ENCODE assay signal across 25 cellular contexts in genomic region chr18:28127228-28127627, GRCh38. TPM values are rescaled to one million over a fixed set of nuclear protein-coding genes. Genes with fewer than 3 reads are reported as not detected.
"Had no signal": no experiment of that assay in that cellular context is flagged by ENCODE, and none has a peak within 500 bp of the region (broad histone marks: within the 10 kb centered on the region; RNA-seq: fewer than 3 reads in every experiment).

No MANE protein-coding gene starts in this region.

- H3K27ac Mint-ChIP-seq: activated CD4-positive, alpha-beta T cell treated with anti-CD3 and anti-CD28 coated beads, Interleukin-2, amount 10 ng/mL, durations not matched to agents 7 days and 5 days; activated CD8-positive, alpha-beta T cell treated with anti-CD3 and anti-CD28 coated beads for 36 hours; activated naive CD8-positive, alpha-beta T cell treated with anti-CD3 and anti-CD28 coated beads, Interleukin-2, amount 50 U/mL, for 24 hours; activated T-helper 1 cell treated with anti-CD3 and anti-CD28 coated beads, Interleukin-12 subunit alpha, Interleukin-12 subunit beta, Interleukin-2, Interleukin-4 antibody, amounts not matched to agents 30 ng/mL and 10 ng/mL and 1 ng/mL, durations not matched to agents 14 hours and 24 hours and 36 hours; mesothelial cell of epicardium; naive thymus-derived CD8-positive, alpha-beta T cell; neural progenitor cell; stimulated activated effector memory CD8-positive, alpha-beta T cell treated with anti-CD3 and anti-CD28 coated beads, Interleukin-12 subunit alpha, Interleukin-12 subunit beta, amount 100 ng/mL, for 72 hours; stimulated activated naive CD8-positive, alpha-beta T cell treated with anti-CD3 and anti-CD28 coated beads, Interleukin-15, amount 100 ng/mL, for 72 hours; T-cell; T-helper 2 cell treated with Interferon-gamma antibody and Interleukin-4, amounts not matched to agents 5 μg/mL and 100 μg/mL, for 36 hours had no signal

- H3K27ac ChIP-seq: neural progenitor cell, suprapubic skin, transverse colon, WERI-Rb-1 had no signal

- H3K4me1 Mint-ChIP-seq: activated CD4-positive, alpha-beta T cell treated with anti-CD3 and anti-CD28 coated beads, Interleukin-2, amount 10 ng/mL, durations not matched to agents 7 days and 5 days; activated naive CD8-positive, alpha-beta T cell treated with anti-CD3 and anti-CD28 coated beads, Interleukin-2, amount 50 U/mL, for 24 hours; naive thymus-derived CD8-positive, alpha-beta T cell; stimulated activated effector memory CD8-positive, alpha-beta T cell treated with anti-CD3 and anti-CD28 coated beads, Interleukin-12 subunit alpha, Interleukin-12 subunit beta, amount 100 ng/mL, for 72 hours; stimulated activated naive CD8-positive, alpha-beta T cell treated with anti-CD3 and anti-CD28 coated beads, Interleukin-15, amount 100 ng/mL, for 72 hours; T-cell had no signal

- H3K9me3 Mint-ChIP-seq: activated CD8-positive, alpha-beta T cell treated with anti-CD3 and anti-CD28 coated beads for 36 hours; activated naive CD8-positive, alpha-beta T cell treated with anti-CD3 and anti-CD28 coated beads, Interleukin-2, amount 50 U/mL, for 24 hours; activated T-helper 1 cell treated with anti-CD3 and anti-CD28 coated beads, Interleukin-12 subunit alpha, Interleukin-12 subunit beta, Interleukin-2, Interleukin-4 antibody, amounts not matched to agents 30 ng/mL and 10 ng/mL and 1 ng/mL, durations not matched to agents 14 hours and 24 hours and 36 hours; mesothelial cell of epicardium; stimulated activated effector memory CD8-positive, alpha-beta T cell treated with anti-CD3 and anti-CD28 coated beads, Interleukin-12 subunit alpha, Interleukin-12 subunit beta, amount 100 ng/mL, for 72 hours; stimulated activated naive CD8-positive, alpha-beta T cell treated with anti-CD3 and anti-CD28 coated beads, Interleukin-15, amount 100 ng/mL, for 72 hours had no signal

- DNase-seq: activated CD4-positive, alpha-beta T cell treated with anti-CD3 and anti-CD28 coated beads, Interleukin-2, amount 10 ng/mL, durations not matched to agents 7 days and 5 days; activated CD4-positive, CD25-positive, alpha-beta regulatory T cell treated with anti-CD3 and anti-CD28 coated beads, Interleukin-2, amount 50 U/mL, for 72 hours; activated CD8-positive, alpha-beta T cell treated with anti-CD3 and anti-CD28 coated beads for 36 hours; activated gamma-delta T cell; activated naive CD4-positive, alpha-beta T cell treated with anti-CD3 and anti-CD28 coated beads, Interleukin-2, amount 50 U/mL, for 16 hours; activated naive CD8-positive, alpha-beta T cell treated with anti-CD3 and anti-CD28 coated beads, Interleukin-2, amount 50 U/mL, for 24 hours; dermis blood vessel endothelial cell; effector CD8-positive, alpha-beta T cell; islet precursor cell; left colon; mammary epithelial cell; naive thymus-derived CD8-positive, alpha-beta T cell; posterior cingulate gyrus; stimulated activated CD4-positive, alpha-beta T cell treated with anti-CD3 and anti-CD28 coated beads, Interleukin-2, amount 100 ng/mL, for 24 hours; stimulated activated naive CD8-positive, alpha-beta T cell treated with anti-CD3 and anti-CD28 coated beads, Interleukin-15, amount 100 ng/mL, for 72 hours; T-cell; transverse colon; WERI-Rb-1 had no signal

- H3K4me3 Mint-ChIP-seq: activated CD4-positive, alpha-beta T cell treated with anti-CD3 and anti-CD28 coated beads, Interleukin-2, amount 10 ng/mL, durations not matched to agents 7 days and 5 days; activated CD8-positive, alpha-beta T cell treated with anti-CD3 and anti-CD28 coated beads for 36 hours; activated naive CD8-positive, alpha-beta T cell treated with anti-CD3 and anti-CD28 coated beads, Interleukin-2, amount 50 U/mL, for 24 hours; activated T-helper 1 cell treated with anti-CD3 and anti-CD28 coated beads, Interleukin-12 subunit alpha, Interleukin-12 subunit beta, Interleukin-2, Interleukin-4 antibody, amounts not matched to agents 30 ng/mL and 10 ng/mL and 1 ng/mL, durations not matched to agents 14 hours and 24 hours and 36 hours; mesothelial cell of epicardium; naive thymus-derived CD8-positive, alpha-beta T cell; neural progenitor cell; stimulated activated effector memory CD8-positive, alpha-beta T cell treated with anti-CD3 and anti-CD28 coated beads, Interleukin-12 subunit alpha, Interleukin-12 subunit beta, amount 100 ng/mL, for 72 hours; stimulated activated naive CD8-positive, alpha-beta T cell treated with anti-CD3 and anti-CD28 coated beads, Interleukin-15, amount 100 ng/mL, for 72 hours; T-cell; T-helper 2 cell treated with Interferon-gamma antibody and Interleukin-4, amounts not matched to agents 5 μg/mL and 100 μg/mL, for 36 hours had no signal

- H3K27me3 ChIP-seq: neural progenitor cell, suprapubic skin, transverse colon had no signal

- H3K36me3 Mint-ChIP-seq: mesothelial cell of epicardium; naive thymus-derived CD8-positive, alpha-beta T cell; stimulated activated effector memory CD8-positive, alpha-beta T cell treated with anti-CD3 and anti-CD28 coated beads, Interleukin-12 subunit alpha, Interleukin-12 subunit beta, amount 100 ng/mL, for 72 hours; T-cell had no signal

- H3K4me1 ChIP-seq: suprapubic skin, transverse colon had no signal

- H3K9me3 ChIP-seq: suprapubic skin, transverse colon had no signal

- ATAC-seq: activated CD8-positive, alpha-beta T cell treated with anti-CD3 and anti-CD28 coated beads for 36 hours; activated naive CD8-positive, alpha-beta T cell treated with anti-CD3 and anti-CD28 coated beads, Interleukin-2, amount 50 U/mL, for 24 hours; esophagus mucosa; left colon; naive thymus-derived CD8-positive, alpha-beta T cell; stimulated activated effector memory CD8-positive, alpha-beta T cell treated with anti-CD3 and anti-CD28 coated beads, Interleukin-12 subunit alpha, Interleukin-12 subunit beta, amount 100 ng/mL, for 72 hours; stimulated activated naive CD8-positive, alpha-beta T cell treated with anti-CD3 and anti-CD28 coated beads, Interleukin-15, amount 100 ng/mL, for 72 hours; T-cell had no signal

- H3K36me3 ChIP-seq: neural progenitor cell, suprapubic skin, transverse colon had no signal

- H3K27me3 Mint-ChIP-seq: activated CD4-positive, alpha-beta T cell treated with anti-CD3 and anti-CD28 coated beads, Interleukin-2, amount 10 ng/mL, durations not matched to agents 7 days and 5 days; activated CD8-positive, alpha-beta T cell treated with anti-CD3 and anti-CD28 coated beads for 36 hours; activated naive CD8-positive, alpha-beta T cell treated with anti-CD3 and anti-CD28 coated beads, Interleukin-2, amount 50 U/mL, for 24 hours; naive thymus-derived CD8-positive, alpha-beta T cell; stimulated activated naive CD8-positive, alpha-beta T cell treated with anti-CD3 and anti-CD28 coated beads, Interleukin-15, amount 100 ng/mL, for 72 hours; T-cell had no signal

- H3K4me3 ChIP-seq: neural progenitor cell, suprapubic skin, transverse colon had no signal

RNA-seq across cellular contexts. Expression of gene CDH2, which starts 49.7 kb away (rescaled TPM):
- total RNA-seq: activated CD4-positive, alpha-beta T cell treated with anti-CD3 and anti-CD28 coated beads, Interleukin-2, amount 10 ng/mL, durations not matched to agents 7 days and 5 days; esophagus mucosa; naive thymus-derived CD8-positive, alpha-beta T cell had no signal
- polyA plus RNA-seq: mammary epithelial cell; naive thymus-derived CD8-positive, alpha-beta T cell had no signal
